ENCODE assay signal across 14 cellular contexts in genomic region chr11:5294342-5294995, GRCh38. TPM values are rescaled to one million over a fixed set of nuclear protein-coding genes. Genes with fewer than 3 reads are reported as not detected.
"Had no signal": no experiment of that assay in that cellular context is flagged by ENCODE, and none has a peak within 500 bp of the region (broad histone marks: within the 10 kb centered on the region; RNA-seq: fewer than 3 reads in every experiment).

No MANE protein-coding gene starts in this region.

RNA-seq across cellular contexts. Expression of gene OR51B4, which starts 7.3 kb away (rescaled TPM):
- total RNA-seq: activated B cell treated with CpG ODN at 0.5 μM for 24 hours; activated CD4-positive, alpha-beta memory T cell treated with anti-CD3 and anti-CD28 coated beads for 36 hours; activated CD4-positive, alpha-beta memory T cell treated with anti-CD3 and anti-CD28 coated beads, Interleukin-2, amount 10 ng/mL, durations not matched to agents 7 days and 5 days; activated CD4-positive, alpha-beta T cell treated with anti-CD3 and anti-CD28 coated beads for 36 hours; activated CD4-positive, alpha-beta T cell treated with anti-CD3 and anti-CD28 coated beads, Interleukin-2, amount 10 ng/mL, durations not matched to agents 24 days and 14 days; activated CD4-positive, alpha-beta T cell treated with anti-CD3 and anti-CD28 coated beads, Interleukin-2, amount 10 ng/mL, durations not matched to agents 7 days and 5 days; activated CD8-positive, alpha-beta memory T cell treated with anti-CD3 and anti-CD28 coated beads for 36 hours; activated CD8-positive, alpha-beta memory T cell treated with anti-CD3 and anti-CD28 coated beads, Interleukin-2, amount 10 ng/mL, durations not matched to agents 7 days and 5 days; activated CD8-positive, alpha-beta T cell treated with anti-CD3 and anti-CD28 coated beads for 36 hours; activated CD8-positive, alpha-beta T cell treated with anti-CD3 and anti-CD28 coated beads, Interleukin-2, amount 10 ng/mL, durations not matched to agents 7 days and 5 days; T-helper 1 cell treated with Interleukin-12 subunit alpha and Interleukin-12 subunit beta and Interleukin-4 antibody, amounts not matched to agents 30 ng/mL and 1 ng/mL, for 36 hours; T-helper 17 cell; T-helper 2 cell treated with Interferon-gamma antibody and Interleukin-4, amounts not matched to agents 100 ng/mL and 5 ng/mL, for 36 hours; WTC11 had no signal

RNA-seq across cellular contexts. Expression of gene HBE1, which starts 24.7 kb away (rescaled TPM):
- total RNA-seq: activated B cell treated with CpG ODN at 0.5 μM for 24 hours; activated CD4-positive, alpha-beta memory T cell treated with anti-CD3 and anti-CD28 coated beads for 36 hours; activated CD4-positive, alpha-beta memory T cell treated with anti-CD3 and anti-CD28 coated beads, Interleukin-2, amount 10 ng/mL, durations not matched to agents 7 days and 5 days; activated CD4-positive, alpha-beta T cell treated with anti-CD3 and anti-CD28 coated beads for 36 hours; activated CD4-positive, alpha-beta T cell treated with anti-CD3 and anti-CD28 coated beads, Interleukin-2, amount 10 ng/mL, durations not matched to agents 24 days and 14 days; activated CD4-positive, alpha-beta T cell treated with anti-CD3 and anti-CD28 coated beads, Interleukin-2, amount 10 ng/mL, durations not matched to agents 7 days and 5 days; activated CD8-positive, alpha-beta memory T cell treated with anti-CD3 and anti-CD28 coated beads for 36 hours; activated CD8-positive, alpha-beta memory T cell treated with anti-CD3 and anti-CD28 coated beads, Interleukin-2, amount 10 ng/mL, durations not matched to agents 7 days and 5 days; activated CD8-positive, alpha-beta T cell treated with anti-CD3 and anti-CD28 coated beads for 36 hours; activated CD8-positive, alpha-beta T cell treated with anti-CD3 and anti-CD28 coated beads, Interleukin-2, amount 10 ng/mL, durations not matched to agents 7 days and 5 days; T-helper 1 cell treated with Interleukin-12 subunit alpha and Interleukin-12 subunit beta and Interleukin-4 antibody, amounts not matched to agents 30 ng/mL and 1 ng/mL, for 36 hours; T-helper 17 cell; T-helper 2 cell treated with Interferon-gamma antibody and Interleukin-4, amounts not matched to agents 100 ng/mL and 5 ng/mL, for 36 hours had no signal

RNA-seq across cellular contexts. Expression of gene OR51B2, which starts 29.6 kb away (rescaled TPM):
- total RNA-seq: activated B cell treated with CpG ODN at 0.5 μM for 24 hours; activated CD4-positive, alpha-beta memory T cell treated with anti-CD3 and anti-CD28 coated beads for 36 hours; activated CD4-positive, alpha-beta memory T cell treated with anti-CD3 and anti-CD28 coated beads, Interleukin-2, amount 10 ng/mL, durations not matched to agents 7 days and 5 days; activated CD4-positive, alpha-beta T cell treated with anti-CD3 and anti-CD28 coated beads for 36 hours; activated CD4-positive, alpha-beta T cell treated with anti-CD3 and anti-CD28 coated beads, Interleukin-2, amount 10 ng/mL, durations not matched to agents 24 days and 14 days; activated CD4-positive, alpha-beta T cell treated with anti-CD3 and anti-CD28 coated beads, Interleukin-2, amount 10 ng/mL, durations not matched to agents 7 days and 5 days; activated CD8-positive, alpha-beta memory T cell treated with anti-CD3 and anti-CD28 coated beads for 36 hours; activated CD8-positive, alpha-beta memory T cell treated with anti-CD3 and anti-CD28 coated beads, Interleukin-2, amount 10 ng/mL, durations not matched to agents 7 days and 5 days; activated CD8-positive, alpha-beta T cell treated with anti-CD3 and anti-CD28 coated beads for 36 hours; activated CD8-positive, alpha-beta T cell treated with anti-CD3 and anti-CD28 coated beads, Interleukin-2, amount 10 ng/mL, durations not matched to agents 7 days and 5 days; T-helper 1 cell treated with Interleukin-12 subunit alpha and Interleukin-12 subunit beta and Interleukin-4 antibody, amounts not matched to agents 30 ng/mL and 1 ng/mL, for 36 hours; T-helper 17 cell; T-helper 2 cell treated with Interferon-gamma antibody and Interleukin-4, amounts not matched to agents 100 ng/mL and 5 ng/mL, for 36 hours; WTC11 had no signal

RNA-seq across cellular contexts. Expression of gene HBG2, which starts 39.9 kb away (rescaled TPM):
- total RNA-seq: activated B cell treated with CpG ODN at 0.5 μM for 24 hours; activated CD4-positive, alpha-beta memory T cell treated with anti-CD3 and anti-CD28 coated beads for 36 hours; activated CD4-positive, alpha-beta memory T cell treated with anti-CD3 and anti-CD28 coated beads, Interleukin-2, amount 10 ng/mL, durations not matched to agents 7 days and 5 days; activated CD4-positive, alpha-beta T cell treated with anti-CD3 and anti-CD28 coated beads for 36 hours; activated CD4-positive, alpha-beta T cell treated with anti-CD3 and anti-CD28 coated beads, Interleukin-2, amount 10 ng/mL, durations not matched to agents 24 days and 14 days; activated CD4-positive, alpha-beta T cell treated with anti-CD3 and anti-CD28 coated beads, Interleukin-2, amount 10 ng/mL, durations not matched to agents 7 days and 5 days; activated CD8-positive, alpha-beta memory T cell treated with anti-CD3 and anti-CD28 coated beads for 36 hours; activated CD8-positive, alpha-beta memory T cell treated with anti-CD3 and anti-CD28 coated beads, Interleukin-2, amount 10 ng/mL, durations not matched to agents 7 days and 5 days; activated CD8-positive, alpha-beta T cell treated with anti-CD3 and anti-CD28 coated beads for 36 hours; activated CD8-positive, alpha-beta T cell treated with anti-CD3 and anti-CD28 coated beads, Interleukin-2, amount 10 ng/mL, durations not matched to agents 7 days and 5 days; T-helper 1 cell treated with Interleukin-12 subunit alpha and Interleukin-12 subunit beta and Interleukin-4 antibody, amounts not matched to agents 30 ng/mL and 1 ng/mL, for 36 hours; T-helper 2 cell treated with Interferon-gamma antibody and Interleukin-4, amounts not matched to agents 100 ng/mL and 5 ng/mL, for 36 hours had no signal

RNA-seq across cellular contexts. Expression of gene HBG1, which starts 44.8 kb away (rescaled TPM):
- total RNA-seq: activated B cell treated with CpG ODN at 0.5 μM for 24 hours; activated CD4-positive, alpha-beta memory T cell treated with anti-CD3 and anti-CD28 coated beads for 36 hours; activated CD4-positive, alpha-beta memory T cell treated with anti-CD3 and anti-CD28 coated beads, Interleukin-2, amount 10 ng/mL, durations not matched to agents 7 days and 5 days; activated CD4-positive, alpha-beta T cell treated with anti-CD3 and anti-CD28 coated beads for 36 hours; activated CD4-positive, alpha-beta T cell treated with anti-CD3 and anti-CD28 coated beads, Interleukin-2, amount 10 ng/mL, durations not matched to agents 24 days and 14 days; activated CD4-positive, alpha-beta T cell treated with anti-CD3 and anti-CD28 coated beads, Interleukin-2, amount 10 ng/mL, durations not matched to agents 7 days and 5 days; activated CD8-positive, alpha-beta memory T cell treated with anti-CD3 and anti-CD28 coated beads for 36 hours; activated CD8-positive, alpha-beta memory T cell treated with anti-CD3 and anti-CD28 coated beads, Interleukin-2, amount 10 ng/mL, durations not matched to agents 7 days and 5 days; activated CD8-positive, alpha-beta T cell treated with anti-CD3 and anti-CD28 coated beads for 36 hours; activated CD8-positive, alpha-beta T cell treated with anti-CD3 and anti-CD28 coated beads, Interleukin-2, amount 10 ng/mL, durations not matched to agents 7 days and 5 days; T-helper 1 cell treated with Interleukin-12 subunit alpha and Interleukin-12 subunit beta and Interleukin-4 antibody, amounts not matched to agents 30 ng/mL and 1 ng/mL, for 36 hours; T-helper 17 cell; T-helper 2 cell treated with Interferon-gamma antibody and Interleukin-4, amounts not matched to agents 100 ng/mL and 5 ng/mL, for 36 hours had no signal
